In the genomic region with DNA sequence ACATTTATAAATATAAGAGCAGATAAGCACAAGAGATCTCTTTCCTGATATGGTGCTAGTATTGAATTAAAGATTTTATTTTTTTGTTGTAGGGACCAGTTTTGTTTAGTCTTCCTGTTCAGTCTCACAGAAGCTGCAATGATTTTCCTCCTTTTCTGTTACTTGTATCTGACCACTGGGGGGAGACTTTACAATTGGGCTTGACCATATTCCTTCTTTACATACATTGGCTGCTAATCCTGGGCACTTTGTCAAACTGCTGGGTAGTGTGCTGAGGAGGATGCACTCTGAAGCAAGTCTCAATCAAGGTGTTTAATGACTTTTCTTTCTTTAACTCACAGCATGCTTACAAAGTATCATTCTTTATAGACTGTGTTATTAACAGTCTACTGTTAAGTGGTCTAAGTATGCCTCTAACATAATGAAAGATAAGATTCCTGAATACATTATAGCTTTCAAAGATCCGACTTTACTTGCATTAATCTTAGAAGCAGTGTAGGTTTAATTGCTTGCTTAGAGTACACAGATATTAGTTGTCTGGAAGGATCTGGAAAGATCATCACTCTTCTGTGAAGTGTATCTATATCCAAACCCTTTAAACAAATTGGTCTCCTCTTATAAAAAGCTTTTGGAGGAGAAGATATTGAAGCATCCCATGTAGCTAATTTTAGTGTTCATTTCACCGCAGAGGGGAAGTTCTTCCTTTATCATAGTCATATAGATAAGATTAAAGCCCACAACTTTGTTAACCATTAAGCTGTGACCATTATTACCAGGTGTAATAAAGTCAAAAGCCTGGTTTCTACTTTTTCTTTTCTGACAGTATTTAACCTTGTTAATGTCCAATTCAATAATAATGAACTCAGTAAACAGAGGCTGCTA, we compare ENCODE assay signal across 8 cellular contexts. TPM values are rescaled to one million over a fixed set of nuclear protein-coding genes. Genes with fewer than 3 reads are reported as not detected.
DNase-seq lines count a peak whose midpoint lies in the region; ATAC-seq and TF ChIP-seq lines count a peak whose summit lies in the region.

No MANE protein-coding gene starts in this region.

- DNase-seq in activated CD4-positive, alpha-beta T cell treated with anti-CD3 and anti-CD28 coated beads, Interleukin-2, amount 10 ng/mL, durations not matched to agents 24 days and 14 days = peak; percentile 70
- DNase-seq in activated CD4-positive, alpha-beta T cell treated with anti-CD3 and anti-CD28 coated beads, Interleukin-2, amount 50 U/mL, for 48 hours = no peak
- DNase-seq in MG63 (peak; percentile 46), SIG-M5 treated with dmso at 0.1 percent for 504 hours (lab: John Stamatoyannopoulos, UW; ENCODE audit: unreplicated experiment) (peak; percentile 77), epithelial cell of esophagus (ENCODE audit: low read depth) (peak; percentile 73), neural crest cell (ENCODE audit: low read depth, low spot score) (no peak)
- DNase-seq in stimulated activated naive CD4-positive, alpha-beta T cell treated with Interleukin-2 at 50 U/mL for 16 hours (lab: John Stamatoyannopoulos, UW) = no peak

- peaks cover 45% of the 10 kb centered on the region for H3K4me1 Mint-ChIP-seq in activated CD4-positive, alpha-beta T cell treated with anti-CD3 and anti-CD28 coated beads, Interleukin-2, amount 10 ng/mL, durations not matched to agents 24 days and 14 days
- peaks cover 23% of the 10 kb centered on the region for H3K4me1 Mint-ChIP-seq in neural crest cell

- TF ChIP-seq CTCF in epithelial cell of esophagus (IDR thresholded peaks at IDR 0.05; ENCODE audit: insufficient read depth, low read depth, low read length, missing control alignments) = peak; percentile 71
- TF ChIP-seq CTCF in neural crest cell (conservative IDR thresholded peaks at IDR 0.05) = peak; percentile 78

- peak; percentile 32 for ATAC-seq in GM21825 (IDR thresholded peaks at IDR 0.05; ENCODE audit: unreplicated experiment)

- H3K27me3 ChIP-seq in MG63 = no peaks in the 10 kb centered on the region; the same call in 1 of the 2 replicates

- H3K9me3 ChIP-seq in MG63 = no peaks in the 10 kb centered on the region

- peak overlapping the region; percentile 0 for H3K27ac Mint-ChIP-seq in activated CD4-positive, alpha-beta T cell treated with anti-CD3 and anti-CD28 coated beads, Interleukin-2, amount 10 ng/mL, durations not matched to agents 24 days and 14 days
- no peak overlapping the region for H3K27ac Mint-ChIP-seq in neural crest cell (ENCODE audit: unreplicated experiment)

- no peaks in the 10 kb centered on the region for H3K36me3 ChIP-seq in MG63

- no peak overlapping the region for H3K4me3 ChIP-seq in MG63
- H3K4me3 ChIP-seq in epithelial cell of esophagus (ENCODE audit: low read length) = no peak overlapping the region

- H3K36me3 Mint-ChIP-seq in activated CD4-positive, alpha-beta T cell treated with anti-CD3 and anti-CD28 coated beads, Interleukin-2, amount 10 ng/mL, durations not matched to agents 24 days and 14 days (ENCODE audit: low read depth) = peaks cover 5% of the 10 kb centered on the region
- no peaks in the 10 kb centered on the region for H3K36me3 Mint-ChIP-seq in neural crest cell (ENCODE audit: low read depth)

- intact Hi-C loops in activated CD4-positive, alpha-beta T cell treated with anti-CD3 and anti-CD28 coated beads, Interleukin-2, amount 10 ng/mL, durations not matched to agents 24 days and 14 days (cut with micrococcal nuclease) = loop anchor here (1.0 to 10.0 kb wide), 7 partner anchors 89 to 982 kb away; a partner anchor contains a TSS

- peaks cover 16% of the 10 kb centered on the region for H3K27me3 Mint-ChIP-seq in activated CD4-positive, alpha-beta T cell treated with anti-CD3 and anti-CD28 coated beads, Interleukin-2, amount 10 ng/mL, durations not matched to agents 24 days and 14 days
- H3K27me3 Mint-ChIP-seq in neural crest cell (ENCODE audit: low read depth) = peaks cover 14% of the 10 kb centered on the region

- no peaks in the 10 kb centered on the region for H3K9me3 Mint-ChIP-seq in activated CD4-positive, alpha-beta T cell treated with anti-CD3 and anti-CD28 coated beads, Interleukin-2, amount 10 ng/mL, durations not matched to agents 24 days and 14 days
- no peaks in the 10 kb centered on the region for H3K9me3 Mint-ChIP-seq in neural crest cell

- H3K4me3 Mint-ChIP-seq in activated CD4-positive, alpha-beta T cell treated with anti-CD3 and anti-CD28 coated beads, Interleukin-2, amount 10 ng/mL, durations not matched to agents 24 days and 14 days = peak overlapping the region; percentile 36
- H3K4me3 Mint-ChIP-seq in neural crest cell = peak overlapping the region; percentile 81

RNA-seq across cellular contexts. Expression of a gene that starts 3.2 kb away (rescaled TPM):
- 38.5 and 39.5 TPM in 2 replicates for total RNA-seq in activated CD4-positive, alpha-beta T cell treated with anti-CD3 and anti-CD28 coated beads, Interleukin-2, amount 10 ng/mL, durations not matched to agents 24 days and 14 days
- 31.9 and 40.6 TPM in 2 replicates for total RNA-seq in MG63 (2014; rRNA removed; shearing (Covaris generic); ENCODE audit: low replicate concordance)
- 35.8 and 37.9 TPM in 2 replicates for total RNA-seq in neural crest cell

Comparison
In these comparisons a context has a peak if more than half of its experiments do, and no peak if none do; other contexts are left out.
1. DNase-seq: peak in activated CD4-positive, alpha-beta T cell treated with anti-CD3 and anti-CD28 coated beads, Interleukin-2, amount 10 ng/mL, durations not matched to agents 24 days and 14 days (single experiment), MG63 (single experiment), SIG-M5 treated with dmso at 0.1 percent for 504 hours (single experiment) and epithelial cell of esophagus (single experiment); none in activated CD4-positive, alpha-beta T cell treated with anti-CD3 and anti-CD28 coated beads, Interleukin-2, amount 50 U/mL, for 48 hours (0 of 2), neural crest cell (single experiment) and stimulated activated naive CD4-positive, alpha-beta T cell treated with Interleukin-2 at 50 U/mL for 16 hours (single experiment).